19 cellular contexts compared by ENCODE assay signal in the genomic region with DNA sequence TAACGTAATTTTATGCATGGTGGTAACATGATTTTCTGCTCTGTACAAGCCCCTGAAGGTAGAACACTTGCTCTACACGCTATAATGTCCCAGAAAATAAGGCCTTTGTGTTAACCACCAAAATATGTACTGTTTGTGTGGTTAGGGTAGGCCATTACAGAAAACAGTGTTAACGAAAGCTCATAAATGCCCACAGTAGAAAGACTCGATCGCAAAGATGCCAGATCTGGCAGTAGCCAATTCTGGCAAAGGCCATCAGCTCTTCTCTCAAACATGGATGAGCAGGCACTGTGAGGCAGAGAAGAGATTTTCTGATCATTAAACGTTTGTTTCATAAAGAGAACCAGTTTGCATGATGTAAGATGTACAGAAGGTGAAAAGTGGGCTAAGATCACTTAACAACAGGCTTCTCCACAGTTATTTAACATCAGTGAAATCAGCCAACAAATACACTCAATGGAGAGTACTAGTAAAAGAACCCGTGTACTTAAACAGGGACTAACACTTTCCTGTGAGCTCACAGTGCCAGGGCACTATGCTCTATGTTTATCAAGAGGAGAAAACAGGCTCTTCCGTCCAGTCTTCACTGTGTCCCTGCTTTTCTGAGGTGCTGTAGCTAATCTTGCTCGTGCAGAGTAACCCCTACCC.
DNase-seq lines count a peak whose midpoint lies in the region; FAIRE-seq and TF ChIP-seq lines count a peak whose summit lies in the region.
"Had no signal": no experiment of that assay in that cellular context is flagged by ENCODE, and none has a peak within 500 bp of the region (broad histone marks: within the 10 kb centered on the region; RNA-seq: fewer than 3 reads in every experiment).

No MANE protein-coding gene starts in this region.

- H3K9me2 ChIP-seq in SU-DHL-6 (replicated peaks; ENCODE audit: insufficient read depth, low read length) = no peaks in the 10 kb centered on the region

- peak overlapping the region; percentile 84 for H3K4me2 ChIP-seq in SU-DHL-6 (ENCODE audit: low read depth, low read length, poor library complexity, severe bottlenecking)
- H3K4me2 ChIP-seq in neural progenitor cell = no peak overlapping the region

- peaks cover 2% of the 10 kb centered on the region for H3K27me3 Mint-ChIP-seq in neural progenitor cell (ENCODE audit: insufficient read depth, low read depth)
- H3K27me3 Mint-ChIP-seq: activated CD4-positive, alpha-beta memory T cell treated with anti-CD3 and anti-CD28 coated beads, Interleukin-2, amount 10 ng/mL, durations not matched to agents 7 days and 5 days; CD4-positive, alpha-beta T cell had no signal

- peaks cover 75% of the 10 kb centered on the region for H3K4me1 Mint-ChIP-seq in neural progenitor cell

- no peak for TF ChIP-seq POLR2A in GM12892 (IDR thresholded peaks at IDR 0.05; ENCODE audit: low read depth, low read length)

- H3F3A ChIP-seq in SU-DHL-6 (ENCODE audit: insufficient read depth) (peaks cover 33% of the 10 kb centered on the region), neural progenitor cell (ENCODE audit: low read depth) (peaks cover 20% of the 10 kb centered on the region)

- H3K27me3 ChIP-seq in SU-DHL-6 (ENCODE audit: low read length) (no peaks in the 10 kb centered on the region), neural progenitor cell (no peaks in the 10 kb centered on the region)
- H3K27me3 ChIP-seq: heart right ventricle, uterus had no signal

- peaks cover 16% of the 10 kb centered on the region for H3K36me3 Mint-ChIP-seq in neural progenitor cell

- H3K9me3 ChIP-seq in SU-DHL-6 (ENCODE audit: insufficient read depth, low read length) (no peaks in the 10 kb centered on the region), neural progenitor cell (ENCODE audit: low read depth) (no peaks in the 10 kb centered on the region)
- H3K9me3 ChIP-seq: heart right ventricle, left ventricle myocardium inferior, mucosa of descending colon, uterus had no signal

- H3K27ac ChIP-seq in SU-DHL-6 (ENCODE audit: low read depth, low read length) = peak overlapping the region; percentile 93
- H3K27ac ChIP-seq in neural progenitor cell = no peak overlapping the region
- H3K27ac ChIP-seq: left ventricle myocardium inferior, uterus had no signal

- DNase-seq in GM12892 (ENCODE audit: insufficient read length) (no peak), foreskin melanocyte (peak; percentile 75), neural progenitor cell (ENCODE audit: low spot score) (no peak), kidney tubule cell (ENCODE audit: low spot score) (no peak), KBM-7 (no peak), cortex of kidney (lab: John Stamatoyannopoulos, UW) (no peak)
- DNase-seq: activated CD4-positive, alpha-beta memory T cell treated with anti-CD3 and anti-CD28 coated beads, Interleukin-2, amount 10 ng/mL, durations not matched to agents 7 days and 5 days; activated CD4-positive, CD25-positive, alpha-beta regulatory T cell; activated effector memory CD4-positive, alpha-beta T cell treated with Interleukin-2 at 50 U/mL for 16 hours; CD4-positive, alpha-beta T cell; DMS 273 treated with DMSO at 0.1 percent for 48 hours; heart right ventricle; left ventricle myocardium inferior; mucosa of descending colon; T1000; uterus had no signal

- peaks cover 100% of the 10 kb centered on the region for H3K79me2 ChIP-seq in SU-DHL-6 (ENCODE audit: insufficient read depth, low read length)
- H3K79me2 ChIP-seq in neural progenitor cell (ENCODE audit: low read depth) = peaks cover 11% of the 10 kb centered on the region

- H3K9ac ChIP-seq in SU-DHL-6 (ENCODE audit: low read length) = peak overlapping the region; percentile 32
- H3K9ac ChIP-seq in neural progenitor cell = no peak overlapping the region

- H2AFZ ChIP-seq in SU-DHL-6 (ENCODE audit: low read depth, low read length, severe bottlenecking) (no peak overlapping the region), neural progenitor cell (replicated peaks) (no peak overlapping the region)

- H3K4me3 Mint-ChIP-seq in neural progenitor cell = no peak overlapping the region
- H3K4me3 Mint-ChIP-seq: activated CD4-positive, alpha-beta memory T cell treated with anti-CD3 and anti-CD28 coated beads, Interleukin-2, amount 10 ng/mL, durations not matched to agents 7 days and 5 days; CD4-positive, alpha-beta T cell; stimulated activated memory B cell treated with anti-CD40 and anti-IgM and Interleukin-4, amounts not matched to agents 10 μg/mL and 1 μg/mL and 100 μg/mL, for 72 hours had no signal

- peaks cover 4% of the 10 kb centered on the region for H3K9me3 Mint-ChIP-seq in neural progenitor cell
- H3K9me3 Mint-ChIP-seq: activated CD4-positive, alpha-beta memory T cell treated with anti-CD3 and anti-CD28 coated beads, Interleukin-2, amount 10 ng/mL, durations not matched to agents 7 days and 5 days; CD4-positive, alpha-beta T cell had no signal

- peak overlapping the region; percentile 66 for H3K27ac Mint-ChIP-seq in neural progenitor cell
- H3K27ac Mint-ChIP-seq: activated CD4-positive, alpha-beta memory T cell treated with anti-CD3 and anti-CD28 coated beads, Interleukin-2, amount 10 ng/mL, durations not matched to agents 7 days and 5 days; CD4-positive, alpha-beta T cell; stimulated activated memory B cell treated with anti-CD40 and anti-IgM and Interleukin-4, amounts not matched to agents 10 μg/mL and 1 μg/mL and 100 μg/mL, for 72 hours had no signal

- H3K4me1 ChIP-seq in neural progenitor cell = peaks cover 40% of the 10 kb centered on the region
- H3K4me1 ChIP-seq: uterus had no signal

- in situ Hi-C loops in KBM-7 (cut with MboI; ENCODE audit: low pct_unique_long_range_greater_than_20kb, low sequenced_read_pairs) = no loop called here

- TF ChIP-seq CTCF in SU-DHL-6 (IDR thresholded peaks at IDR 0.05; ENCODE audit: insufficient read depth, low read length, poor library complexity, severe bottlenecking) = no peak
- TF ChIP-seq CTCF in neural progenitor cell (IDR thresholded peaks at IDR 0.05) = no peak

- no peaks in the 10 kb centered on the region for H4K20me1 ChIP-seq in SU-DHL-6 (ENCODE audit: low read depth, low read length)
- H4K20me1 ChIP-seq in neural progenitor cell (ENCODE audit: low read depth) = peaks cover 74% of the 10 kb centered on the region

- H3K4me3 ChIP-seq in SU-DHL-6 (ENCODE audit: insufficient read depth, low read length, poor library complexity, severe bottlenecking) (peak overlapping the region; percentile 18), neural progenitor cell (no peak overlapping the region)
- H3K4me3 ChIP-seq: heart right ventricle, left ventricle myocardium inferior, mucosa of descending colon, uterus had no signal

- peak; percentile 42 for FAIRE-seq in GM12892 (lab: Jason Lieb, UNC)
- FAIRE-seq: small intestine had no signal

- H3K36me3 ChIP-seq in SU-DHL-6 (ENCODE audit: low read length) = no peaks in the 10 kb centered on the region
- no peaks in the 10 kb centered on the region for H3K36me3 ChIP-seq in neural progenitor cell
- H3K36me3 ChIP-seq: heart right ventricle, left ventricle myocardium inferior, uterus had no signal
